Comparison of ENCODE assay signal across 8 cellular contexts in genomic region chr22:20115691-20116375, GRCh38. TPM values are rescaled to one million over a fixed set of nuclear protein-coding genes. Genes with fewer than 3 reads are reported as not detected.
DNase-seq lines count a peak whose midpoint lies in the region; ATAC-seq and TF ChIP-seq lines count a peak whose summit lies in the region.

Gene RANBP1, plus strand, starts transcription at chr22:20116104. Its CDS starts 81 bp downstream, at chr22:20116185.

- peaks cover 65% of the 10 kb centered on the region for H3K4me1 Mint-ChIP-seq in stimulated activated effector memory CD8-positive, alpha-beta T cell treated with anti-CD3 and anti-CD28 coated beads, Interleukin-12 subunit alpha, Interleukin-12 subunit beta, amount 100 ng/mL, for 72 hours

- H3K27me3 ChIP-seq in IMR-90 (ENCODE audit: control insufficient read depth, insufficient read depth, low read length) (no peaks in the 10 kb centered on the region), adrenal gland (no peaks in the 10 kb centered on the region), iPS-18a (ENCODE audit: control insufficient read depth, insufficient read depth, low read length) (no peaks in the 10 kb centered on the region)

- TF ChIP-seq POLR2A in IMR-90 (IDR thresholded peaks at IDR 0.05; ENCODE audit: low read depth, low read length): no peak
- no peak for TF ChIP-seq POLR2A in adrenal gland (IDR thresholded peaks at IDR 0.05)

- WGBS in IMR-90 (ENCODE audit: extremely low coverage in 2 of 2, insufficient read length in 1 of 2), 2 experiments: 82% methylated on average over 19 of the region's 30 CpGs; no CpG with 5 or more reads in 1 of the 2 experiments
- WGBS in adrenal gland, 4 donors: 51 to 64% (median 55%) methylated on average over 6 to 30 of the region's 30 CpGs

- no peak for ATAC-seq in IMR-90 (ENCODE audit: low read depth)
- no peak for ATAC-seq in stimulated activated effector memory CD8-positive, alpha-beta T cell treated with anti-CD3 and anti-CD28 coated beads, Interleukin-12 subunit alpha, Interleukin-12 subunit beta, amount 100 ng/mL, for 72 hours

- H2AK5ac ChIP-seq in IMR-90 (ENCODE audit: low read depth, low read length): peak within 1 kb of the TSS; percentile 87

- no TSS peak for BruUV-seq in IMR-90 (replicated peaks; lab: Mats Ljungman, UMichigan)

- H2BK120ac ChIP-seq in IMR-90 (ENCODE audit: low read depth, low read length): peak within 1 kb of the TSS; percentile 38; the same call in 1 of the 2 replicates

- dilution Hi-C loops in IMR-90 (cut with HindIII; ENCODE audit: low sequenced_read_pairs, unreplicated experiment): no loop called here

- H3K9me3 ChIP-seq in IMR-90 (ENCODE audit: control insufficient read depth, insufficient read depth, low read length) (no peaks in the 10 kb centered on the region), adrenal gland (replicated peaks in 1 of 3) (no peaks in the 10 kb centered on the region), iPS-18a (ENCODE audit: control insufficient read depth, low read depth, low read length) (no peaks in the 10 kb centered on the region)

- H3K9me1 ChIP-seq in IMR-90 (ENCODE audit: insufficient read depth, low read length): no peaks in the 10 kb centered on the region; the same call in 1 of the 2 replicates

- H3K14ac ChIP-seq in IMR-90 (replicated peaks; ENCODE audit: low read depth, low read length): peak within 1 kb of the TSS; percentile 86

- in situ Hi-C loops in IMR-90 (cut with MboI; ENCODE audit: low sequenced_read_pairs): no loop called here

- H4K5ac ChIP-seq in IMR-90 (ENCODE audit: low read depth, low read length): peak within 1 kb of the TSS; percentile 76

- H3K4me2 ChIP-seq in IMR-90 (ENCODE audit: low read depth, low read length): peak within 1 kb of the TSS; percentile 84

- H2AFZ ChIP-seq in IMR-90 (replicated peaks; ENCODE audit: low read length, poor library complexity): peak within 1 kb of the TSS; percentile 91

- H3K56ac ChIP-seq in IMR-90 (ENCODE audit: extremely low read depth, insufficient read depth, low read length): peak within 1 kb of the TSS; percentile 37

- DNase-seq in IMR-90 (no peak), adrenal gland (peak in 3 of 7 donors; percentile 46 to 72 (median 47)), NCI-H2196 (lab: John Stamatoyannopoulos, UW; ENCODE audit: unreplicated experiment) (no peak)
- DNase-seq in stimulated activated effector memory CD8-positive, alpha-beta T cell treated with anti-CD3 and anti-CD28 coated beads, Interleukin-12 subunit alpha, Interleukin-12 subunit beta, amount 100 ng/mL, for 72 hours (ENCODE audit: low spot score in 2 of 2): no peak
- DNase-seq in stimulated activated CD4-positive, alpha-beta T cell treated with anti-CD3 and anti-CD28 coated beads, Interleukin-1b, Interleukin-23, amount 100 ng/mL, for 48 hours: no peak
- no peak for DNase-seq in activated CD4-positive, CD25-positive, alpha-beta regulatory T cell treated with anti-CD3 and anti-CD28 coated beads, Interleukin-2, amount 50 U/mL, for 72 hours
- DNase-seq in effector CD8-positive, alpha-beta T cell (lab: John Stamatoyannopoulos, UW): no peak

- H3K27ac ChIP-seq in IMR-90 (ENCODE audit: insufficient read depth, low read length): peak within 1 kb of the TSS; percentile 75
- peak within 1 kb of the TSS; percentile 31 to 96 (median 90) for H3K27ac ChIP-seq in adrenal gland
- peak within 1 kb of the TSS; percentile 15 for H3K27ac ChIP-seq in iPS-18a (ENCODE audit: low read length)

- H3K27ac Mint-ChIP-seq in stimulated activated effector memory CD8-positive, alpha-beta T cell treated with anti-CD3 and anti-CD28 coated beads, Interleukin-12 subunit alpha, Interleukin-12 subunit beta, amount 100 ng/mL, for 72 hours: peak within 1 kb of the TSS; percentile 97

- H4K20me1 ChIP-seq in IMR-90 (ENCODE audit: insufficient read depth, low read length): peaks cover 23% of the 10 kb centered on the region

- peaks cover 62% of the 10 kb centered on the region for H3K36me3 ChIP-seq in IMR-90 (ENCODE audit: control insufficient read depth, insufficient read depth, low read length)
- H3K36me3 ChIP-seq in adrenal gland (replicated peaks in 1 of 2): peaks cover 0 to 63% of the 10 kb centered on the region in 2 donors
- H3K36me3 ChIP-seq in iPS-18a (ENCODE audit: control insufficient read depth, low read depth, low read length): peaks cover 41% of the 10 kb centered on the region

- POLR2A ChIA-PET in IMR-90 (lab: Charles Lee; ENCODE audit: unreplicated experiment): no interaction called here

- H4K91ac ChIP-seq in IMR-90 (ENCODE audit: insufficient read depth, low read depth, low read length): peak within 1 kb of the TSS; percentile 70

- H3K4me3 Mint-ChIP-seq in stimulated activated effector memory CD8-positive, alpha-beta T cell treated with anti-CD3 and anti-CD28 coated beads, Interleukin-12 subunit alpha, Interleukin-12 subunit beta, amount 100 ng/mL, for 72 hours: peak within 1 kb of the TSS; percentile 87

- H2BK5ac ChIP-seq in IMR-90 (ENCODE audit: low read depth, low read length, poor library complexity, severe bottlenecking): peak within 1 kb of the TSS; percentile 59

- peaks cover 11 to 42% of the 10 kb centered on the region in 2 experiments; a peak in 3 of 4 replicates for H3K79me1 ChIP-seq in IMR-90 (ENCODE audit: low read depth in 1 of 2, low read length in 2 of 2)

- peak within 1 kb of the TSS; percentile 62; the same call in 1 of the 2 replicates for H3K23ac ChIP-seq in IMR-90 (ENCODE audit: low read depth, low read length)

- no peak within 1 kb of the TSS for H2BK20ac ChIP-seq in IMR-90 (ENCODE audit: low read depth, low read length)

- TF ChIP-seq RAD21 in IMR-90 (IDR thresholded peaks at IDR 0.05; ENCODE audit: low read length): no peak

- no peaks in the 10 kb centered on the region for H3K9me3 Mint-ChIP-seq in stimulated activated effector memory CD8-positive, alpha-beta T cell treated with anti-CD3 and anti-CD28 coated beads, Interleukin-12 subunit alpha, Interleukin-12 subunit beta, amount 100 ng/mL, for 72 hours

- 0 out of 2 replicates have a peak within 1 kb of the TSS, but pooled peaks have one; percentile 6 for H3K18ac ChIP-seq in IMR-90 (ENCODE audit: low read depth, low read length)

- intact Hi-C loops in IMR-90 (cut with micrococcal nuclease) (no loop called here), adrenal gland (cut with DNase I) (no loop called here)

- H3K4ac ChIP-seq in IMR-90 (ENCODE audit: low read depth, low read length): peak within 1 kb of the TSS; percentile 90

- H3K36me3 Mint-ChIP-seq in stimulated activated effector memory CD8-positive, alpha-beta T cell treated with anti-CD3 and anti-CD28 coated beads, Interleukin-12 subunit alpha, Interleukin-12 subunit beta, amount 100 ng/mL, for 72 hours: peaks cover 100% of the 10 kb centered on the region

- H3K4me3 ChIP-seq in IMR-90 (ENCODE audit: insufficient read depth, low read depth, low read length) (peak within 1 kb of the TSS; percentile 92), adrenal gland (peak within 1 kb of the TSS; percentile 31 to 90 (median 90)), iPS-18a (ENCODE audit: low read length) (peak within 1 kb of the TSS; percentile 83)

- CTCF ChIA-PET in IMR-90 (lab: Yijun Ruan, JAX): no interaction called here

- peak within 1 kb of the TSS; percentile 44 to 63 for H4K8ac ChIP-seq in IMR-90 (ENCODE audit: low read depth in 2 of 2, low read length in 2 of 2)

- H3K9ac ChIP-seq in IMR-90 (ENCODE audit: low read depth, low read length) (peak within 1 kb of the TSS; percentile 88), iPS-18a (ENCODE audit: low read length) (peak within 1 kb of the TSS; percentile 83)

- peaks cover 6% of the 10 kb centered on the region for H3K4me1 ChIP-seq in IMR-90 (ENCODE audit: control insufficient read depth, insufficient read depth, low read length)
- peaks cover 19 to 34% of the 10 kb centered on the region in 2 donors for H3K4me1 ChIP-seq in adrenal gland (replicated peaks in 1 of 2)
- H3K4me1 ChIP-seq in iPS-18a (ENCODE audit: control insufficient read depth, low read depth, low read length): peaks cover 6% of the 10 kb centered on the region

- H2BK15ac ChIP-seq in IMR-90 (ENCODE audit: low read depth, low read length): no peak within 1 kb of the TSS

- no peak for TF ChIP-seq CTCF in IMR-90 (conservative IDR thresholded peaks at IDR 0.05; ENCODE audit: low read depth, low read length)
- TF ChIP-seq CTCF in adrenal gland (IDR thresholded peaks at IDR 0.05): no peak

- H2AK9ac ChIP-seq in IMR-90 (replicated peaks; ENCODE audit: low read depth, low read length, poor library complexity): peak within 1 kb of the TSS; percentile 97

TF ChIP-seq in IMR-90, 13 proteins besides CTCF, POLR2A, EP300 and RAD21:
- TF ChIP-seq BHLHE40 (IDR thresholded peaks at IDR 0.05; ENCODE audit: low read depth, low read length) (no peak), CHD1 (IDR thresholded peaks at IDR 0.05; ENCODE audit: low read depth, low read length) (no peak), MAZ (IDR thresholded peaks at IDR 0.05; ENCODE audit: borderline replicate concordance, low read depth, low read length) (no peak)

RNA-seq across cellular contexts. Expression of gene RANBP1, which starts in this region (rescaled TPM):
- total RNA-seq in IMR-90 (2012; rRNA removed) (173 and 271 TPM in 2 replicates), adrenal gland (100 to 1,000 TPM in 5 of 8 donors, 10 to 100 TPM in 3; 71.4 to 346 (median 130) TPM)
- polyA plus RNA-seq in IMR-90 (2012; rRNA removed) (376 and 419 TPM in 2 replicates), adrenal gland (100 to 1,000 TPM in 1 of 3 donors, 10 to 100 TPM in 2; 63.3 to 128 (median 70.1) TPM)
- 171 and 509 TPM in 2 replicates for polyA plus RNA-seq in IMR-90 (2012; cell fraction: cytosol; rRNA removed)
- polyA plus RNA-seq in IMR-90 (2012; cell fraction: nucleus; rRNA removed; ENCODE audit: low replicate concordance): 88.9 and 183 TPM in 2 replicates

Comparison
In these comparisons a context has a peak if more than half of its experiments do, and no peak if none do; other contexts are left out.
1. H3K27ac ChIP-seq: peak in every context shown above with its lines; median percentile 90 in adrenal gland; 75 in IMR-90; 15 in iPS-18a.